8 cellular contexts compared by ENCODE assay signal in the genomic region with DNA sequence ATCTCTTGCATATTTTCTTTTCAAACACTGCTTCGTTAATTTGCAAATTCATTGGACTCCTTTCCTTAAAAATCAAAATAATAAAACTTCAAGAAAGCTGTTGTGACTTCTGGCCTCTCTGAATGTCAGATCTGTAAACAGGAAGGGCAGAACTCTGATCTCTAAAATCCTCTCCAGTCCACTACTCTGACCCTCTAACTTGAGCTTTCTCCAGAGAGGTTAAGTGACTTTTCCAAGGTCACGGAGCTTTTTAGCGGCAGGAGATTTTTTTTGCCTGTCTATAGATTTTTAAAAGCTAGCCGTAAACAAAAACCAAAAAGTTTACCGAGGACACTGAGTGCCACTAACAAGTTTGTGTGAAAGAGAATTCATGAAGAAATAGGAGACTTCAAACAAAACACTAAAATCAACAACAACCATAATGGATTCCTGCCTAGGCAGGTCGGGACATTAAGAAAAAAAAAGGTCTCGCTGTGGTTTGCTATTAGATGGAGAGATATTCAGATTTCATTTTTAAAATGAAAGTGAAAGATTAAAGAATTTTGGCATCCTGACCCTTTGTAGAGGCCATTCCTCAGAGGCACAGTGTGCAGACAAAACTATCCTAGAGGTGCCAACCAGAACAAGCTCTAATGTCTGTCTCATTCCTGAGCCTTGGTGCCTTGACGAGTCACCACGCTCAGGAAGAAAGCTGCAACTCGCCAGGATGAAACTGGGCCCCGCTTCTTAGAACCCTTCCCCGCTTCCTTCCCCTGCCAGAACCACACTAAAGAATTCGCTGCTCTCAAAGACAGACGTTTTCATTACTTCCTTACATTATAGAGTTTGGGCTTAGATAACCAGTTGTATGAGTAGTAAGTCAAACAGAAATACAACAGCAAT.
DNase-seq lines count a peak whose midpoint lies in the region; ATAC-seq and TF ChIP-seq lines count a peak whose summit lies in the region.

No MANE protein-coding gene starts in this region.

- TF ChIP-seq CTCF in Loucy (conservative IDR thresholded peaks at IDR 0.05; ENCODE audit: low read length) (no peak), astrocyte of the cerebellum (IDR thresholded peaks at IDR 0.05; ENCODE audit: low read depth, low read length, missing control alignments) (no peak), tibial nerve (IDR thresholded peaks at IDR 0.05) (no peak)

- H3K9me2 ChIP-seq in Loucy (replicated peaks; ENCODE audit: low read depth, low read length): no peaks in the 10 kb centered on the region

- no peaks in the 10 kb centered on the region for H3K79me2 ChIP-seq in Loucy (ENCODE audit: insufficient read depth, low read length)

- H3K9ac ChIP-seq in Loucy (ENCODE audit: low read depth, low read length, poor library complexity, severe bottlenecking): peak overlapping the region; percentile 71

- H3K36me3 ChIP-seq in CD8-positive, alpha-beta memory T cell (ENCODE audit: insufficient read depth, low read length): no peaks in the 10 kb centered on the region
- no peaks in the 10 kb centered on the region for H3K36me3 ChIP-seq in Loucy (ENCODE audit: insufficient read depth, low read length)
- no peaks in the 10 kb centered on the region for H3K36me3 ChIP-seq in tibial nerve

- peak in 3 of 5 donors; percentile 41 to 57 (median 55) for DNase-seq in CD8-positive, alpha-beta memory T cell
- DNase-seq in astrocyte of the cerebellum (ENCODE audit: low read depth) (no peak), tibial nerve (ENCODE audit: low spot score in 2 of 2) (no peak), AML-193 (lab: John Stamatoyannopoulos, UW) (no peak), AG08396 (ENCODE audit: low spot score) (no peak)

- peaks cover 18 to 23% (median 19%) of the 10 kb centered on the region in 3 donors for H3K4me1 Mint-ChIP-seq in CD8-positive, alpha-beta memory T cell
- H3K4me1 Mint-ChIP-seq in stimulated activated memory B cell treated with anti-CD40 and anti-IgM and Interleukin-4, amounts not matched to agents 10 μg/mL and 1 μg/mL and 100 μg/mL, for 72 hours: no peaks in the 10 kb centered on the region

- H3K27ac ChIP-seq in CD8-positive, alpha-beta memory T cell (ENCODE audit: low read depth, low read length): peak overlapping the region; percentile 94
- H3K27ac ChIP-seq in layer of hippocampus (ENCODE audit: low read depth, low read length): peak overlapping the region; percentile 66
- peak overlapping the region; percentile 74 to 97 (median 88) for H3K27ac ChIP-seq in tibial nerve

- no peaks in the 10 kb centered on the region for H3K36me3 Mint-ChIP-seq in CD8-positive, alpha-beta memory T cell
- no peaks in the 10 kb centered on the region for H3K36me3 Mint-ChIP-seq in stimulated activated memory B cell treated with anti-CD40 and anti-IgM and Interleukin-4, amounts not matched to agents 10 μg/mL and 1 μg/mL and 100 μg/mL, for 72 hours

- no peak for ATAC-seq in stimulated activated memory B cell treated with anti-CD40 and anti-IgM and Interleukin-4, amounts not matched to agents 10 μg/mL and 1 μg/mL and 100 μg/mL, for 72 hours

- H2AFZ ChIP-seq in Loucy (ENCODE audit: low read length): peak overlapping the region; percentile 88

- H3K9me3 ChIP-seq in CD8-positive, alpha-beta memory T cell (ENCODE audit: low read length): no peaks in the 10 kb centered on the region
- no peaks in the 10 kb centered on the region for H3K9me3 ChIP-seq in Loucy (ENCODE audit: insufficient read depth, low read depth, low read length)
- no peaks in the 10 kb centered on the region for H3K9me3 ChIP-seq in tibial nerve

- H3K4me2 ChIP-seq in Loucy (ENCODE audit: low read depth, low read length, poor library complexity, severe bottlenecking): peak overlapping the region; percentile 86

- no peak overlapping the region for H3K4me3 Mint-ChIP-seq in CD8-positive, alpha-beta memory T cell
- H3K4me3 Mint-ChIP-seq in stimulated activated memory B cell treated with anti-CD40 and anti-IgM and Interleukin-4, amounts not matched to agents 10 μg/mL and 1 μg/mL and 100 μg/mL, for 72 hours: no peak overlapping the region

- TF ChIP-seq POLR2A in tibial nerve (IDR thresholded peaks at IDR 0.05): peak in 1 of 2 donors; percentile 13

- H3K9me3 Mint-ChIP-seq in CD8-positive, alpha-beta memory T cell: no peaks in the 10 kb centered on the region
- H3K9me3 Mint-ChIP-seq in stimulated activated memory B cell treated with anti-CD40 and anti-IgM and Interleukin-4, amounts not matched to agents 10 μg/mL and 1 μg/mL and 100 μg/mL, for 72 hours: no peaks in the 10 kb centered on the region

- H4K20me1 ChIP-seq in Loucy (ENCODE audit: insufficient read depth, low read length, poor library complexity, severe bottlenecking): no peaks in the 10 kb centered on the region

- peaks cover 13% of the 10 kb centered on the region; the same call in 1 of the 2 replicates for H3F3A ChIP-seq in Loucy (ENCODE audit: low read depth)

- in situ Hi-C loops in astrocyte of the cerebellum (cut with HindIII; ENCODE audit: low sequenced_read_pairs): no loop called here

- POLR2A ChIA-PET in CD8-positive, alpha-beta memory T cell (lab: Charles Lee): interaction anchor here (0.7 to 4.5 kb wide), 7 partner anchors 11 to 969 kb away, joined by 3 to 56 read pairs (median 7); a partner anchor contains a TSS

- H3K27me3 Mint-ChIP-seq in CD8-positive, alpha-beta memory T cell: no peaks in the 10 kb centered on the region
- H3K27me3 Mint-ChIP-seq in stimulated activated memory B cell treated with anti-CD40 and anti-IgM and Interleukin-4, amounts not matched to agents 10 μg/mL and 1 μg/mL and 100 μg/mL, for 72 hours: no peaks in the 10 kb centered on the region

- no peak overlapping the region for H3K27ac Mint-ChIP-seq in CD8-positive, alpha-beta memory T cell
- no peak overlapping the region for H3K27ac Mint-ChIP-seq in stimulated activated memory B cell treated with anti-CD40 and anti-IgM and Interleukin-4, amounts not matched to agents 10 μg/mL and 1 μg/mL and 100 μg/mL, for 72 hours

- WGBS in tibial nerve, 2 donors: 1 to 4% methylated on average over 14 of the region's 14 CpGs

- TF ChIP-seq EP300 in tibial nerve (IDR thresholded peaks at IDR 0.05): peak in 1 of 2 donors; percentile 36

- CTCF ChIA-PET in CD8-positive, alpha-beta memory T cell (lab: Charles Lee): interaction anchor here (0.6 to 3.2 kb wide), 8 partner anchors 11 to 154 kb away, joined by 3 to 39 read pairs (median 3); no protein-coding TSS in a partner anchor

- peak overlapping the region; percentile 57 for H3K4me3 ChIP-seq in CD8-positive, alpha-beta memory T cell (ENCODE audit: low read length)
- H3K4me3 ChIP-seq in Loucy (ENCODE audit: low read length, poor library complexity, severe bottlenecking) (peak overlapping the region; percentile 75), astrocyte of the cerebellum (ENCODE audit: low read depth, low read length) (peak overlapping the region; percentile 23), tibial nerve (peak overlapping the region; percentile 23 to 49 (median 40))

- H3K27me3 ChIP-seq in CD8-positive, alpha-beta memory T cell (ENCODE audit: insufficient read depth, low read length, poor library complexity, severe bottlenecking): no peaks in the 10 kb centered on the region
- no peaks in the 10 kb centered on the region for H3K27me3 ChIP-seq in Loucy (ENCODE audit: insufficient read depth, low read length, poor library complexity, severe bottlenecking)
- H3K27me3 ChIP-seq in layer of hippocampus (ENCODE audit: control insufficient read depth, insufficient read depth, low read length): no peaks in the 10 kb centered on the region
- H3K27me3 ChIP-seq in tibial nerve: no peaks in the 10 kb centered on the region

- H3K4me1 ChIP-seq in CD8-positive, alpha-beta memory T cell (ENCODE audit: insufficient read depth, low read length): peaks cover 44% of the 10 kb centered on the region
- H3K4me1 ChIP-seq in Loucy (ENCODE audit: insufficient read depth, low read length, poor library complexity, severe bottlenecking) (peaks cover 45% of the 10 kb centered on the region), tibial nerve (peaks cover 0 to 38% (median 12%) of the 10 kb centered on the region in 4 donors)

Comparison
In these comparisons a context has a peak if more than half of its experiments do, and no peak if none do; other contexts are left out.
1. DNase-seq: peak in CD8-positive, alpha-beta memory T cell (3 of 5); none in astrocyte of the cerebellum (single experiment), tibial nerve (0 of 2), AML-193 (0 of 2) and AG08396 (single experiment).
2. H3K4me3 ChIP-seq: peak in every context shown above with its lines; median percentile 75 in Loucy; 57 in CD8-positive, alpha-beta memory T cell; 40 in tibial nerve; 23 in astrocyte of the cerebellum.
3. Peak in every context shown above with its lines, with median percentiles within 50 percentile points of each other: H3K27ac ChIP-seq.